Comparison of ENCODE assay signal across 8 cellular contexts in the genomic region with DNA sequence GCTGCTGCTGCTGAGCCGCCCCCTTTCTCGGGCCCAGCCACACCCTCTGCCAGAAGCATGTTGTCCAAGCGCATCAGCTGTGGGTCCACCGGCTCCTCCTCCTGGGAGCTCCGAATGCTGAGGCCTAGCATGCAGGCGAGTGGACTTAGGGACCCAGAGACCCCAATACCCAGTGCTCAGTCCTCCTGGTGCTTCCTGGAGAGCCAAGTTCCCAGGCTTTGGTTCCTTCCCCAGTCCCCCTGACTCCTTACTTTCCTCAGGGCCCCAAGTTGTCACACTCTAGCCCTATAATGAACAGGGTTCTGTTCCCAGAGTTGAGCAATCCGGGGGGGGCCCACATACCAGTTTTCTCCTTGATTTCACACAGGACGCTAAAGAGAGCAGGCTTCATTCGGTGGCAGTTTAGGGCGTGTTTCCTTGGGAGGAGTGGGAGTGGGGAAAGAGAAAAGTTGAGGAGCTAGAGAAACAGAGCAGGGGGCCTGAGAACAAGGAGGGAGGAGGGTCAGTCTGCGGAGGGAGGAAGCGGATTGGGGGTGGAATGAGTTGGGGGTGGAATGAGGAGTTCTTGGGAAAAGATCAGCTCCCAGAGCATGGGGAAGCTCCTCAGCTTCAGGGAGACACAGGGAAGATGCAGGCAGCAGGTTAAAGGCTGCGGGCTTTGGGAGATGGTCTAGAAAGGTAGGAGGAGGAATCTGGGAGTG. TPM values are rescaled to one million over a fixed set of nuclear protein-coding genes. Genes with fewer than 3 reads are reported as not detected.
DNase-seq lines count a peak whose midpoint lies in the region; ATAC-seq and TF ChIP-seq lines count a peak whose summit lies in the region.

No MANE protein-coding gene starts in this region.

- no peak overlapping the region for H2AFZ ChIP-seq in parathyroid adenoma

- H3K9ac ChIP-seq in parathyroid adenoma, result peak overlapping the region; percentile 42

- no peaks in the 10 kb centered on the region for H4K20me1 ChIP-seq in DOHH2 (ENCODE audit: control insufficient read depth, insufficient read depth, low read depth, low read length)

- peak overlapping the region; percentile 83 for H3K4me3 ChIP-seq in DOHH2 (ENCODE audit: low read length)
- peak overlapping the region; percentile 56 to 71 for H3K4me3 ChIP-seq in esophagus (ENCODE audit: low read depth in 1 of 2, low read length in 2 of 2)
- peak overlapping the region; percentile 72 for H3K4me3 ChIP-seq in parathyroid adenoma (ENCODE audit: low read depth, low read length)

- peaks cover 52% of the 10 kb centered on the region for H3K79me2 ChIP-seq in DOHH2 (ENCODE audit: control insufficient read depth, low read length)
- H3K79me2 ChIP-seq in parathyroid adenoma, result peaks cover 4% of the 10 kb centered on the region

- DNase-seq in OCI-M1 (lab: John Stamatoyannopoulos, UW) (no peak), HT-29 (ENCODE audit: low spot score) (no peak)

- ATAC-seq in HG02938 (IDR thresholded peaks at IDR 0.05; ENCODE audit: unreplicated experiment) (no peak), GM21367 (IDR thresholded peaks at IDR 0.05; ENCODE audit: unreplicated experiment) (no peak)

- peaks cover 12% of the 10 kb centered on the region for H3F3A ChIP-seq in DOHH2 (ENCODE audit: control insufficient read depth, insufficient read depth)

- H3K36me3 ChIP-seq in DOHH2 (ENCODE audit: control insufficient read depth, low read length), result peaks cover 59% of the 10 kb centered on the region
- H3K36me3 ChIP-seq in esophagus (ENCODE audit: control insufficient read depth in 2 of 2, insufficient read depth in 2 of 2, low read length in 1 of 2), result peaks cover 0 to 12% of the 10 kb centered on the region in 2 donors
- H3K36me3 ChIP-seq in parathyroid adenoma (ENCODE audit: control insufficient read depth, insufficient read depth, low read length), result no peaks in the 10 kb centered on the region

- H3K4me2 ChIP-seq in DOHH2 (ENCODE audit: low read length) (peak overlapping the region; percentile 100), parathyroid adenoma (ENCODE audit: low read length) (peak overlapping the region; percentile 84)

- H3K27me3 ChIP-seq in DOHH2 (ENCODE audit: control insufficient read depth, low read length) (no peaks in the 10 kb centered on the region), esophagus (ENCODE audit: control insufficient read depth in 1 of 2, insufficient read depth in 2 of 2, low read length in 2 of 2) (no peaks in the 10 kb centered on the region), parathyroid adenoma (ENCODE audit: control insufficient read depth, insufficient read depth, low read length) (no peaks in the 10 kb centered on the region)

- peaks cover 62% of the 10 kb centered on the region for H3K4me1 ChIP-seq in DOHH2 (ENCODE audit: control insufficient read depth, low read length)
- peaks cover 3 to 6% of the 10 kb centered on the region in 2 donors for H3K4me1 ChIP-seq in esophagus (ENCODE audit: control insufficient read depth in 2 of 2, insufficient read depth in 2 of 2, low read length in 1 of 2)
- H3K4me1 ChIP-seq in parathyroid adenoma, result peaks cover 7% of the 10 kb centered on the region

- 0 out of 2 replicates have a peak, but pooled peaks have one; percentile 8 for TF ChIP-seq POLR2A in Raji (IDR thresholded peaks at IDR 0.05; ENCODE audit: insufficient read depth, low read depth, low read length)

- H3K27ac ChIP-seq in DOHH2 (ENCODE audit: low read depth, low read length) (peak overlapping the region; percentile 90), esophagus (ENCODE audit: low read depth in 2 of 2, low read length in 1 of 2) (peak overlapping the region; percentile 88 to 97), parathyroid adenoma (peak overlapping the region; percentile 85)

- TF ChIP-seq CTCF in DOHH2 (IDR thresholded peaks at IDR 0.05; ENCODE audit: low read depth, low read length, poor library complexity, severe bottlenecking) (no peak), parathyroid adenoma (IDR thresholded peaks at IDR 0.05) (no peak)

- no peaks in the 10 kb centered on the region for H3K9me2 ChIP-seq in DOHH2 (replicated peaks; ENCODE audit: control insufficient read depth, low read length)

- 18 to 21% methylated on average over 11 to 13 of the region's 13 CpGs for WGBS in esophagus, 2 donors

- H3K9me3 ChIP-seq in DOHH2 (ENCODE audit: control insufficient read depth, insufficient read depth, low read length) (no peaks in the 10 kb centered on the region), esophagus (ENCODE audit: control insufficient read depth in 2 of 2, insufficient read depth in 1 of 2, low read depth in 1 of 2, low read length in 1 of 2) (no peaks in the 10 kb centered on the region), parathyroid adenoma (ENCODE audit: control insufficient read depth, low read length) (no peaks in the 10 kb centered on the region)

RNA-seq across cellular contexts. Expression of gene PBX2, which starts 1.5 kb away (rescaled TPM):
- polyA plus RNA-seq in esophagus, result 10 to 100 TPM; 29.4 to 49.8 TPM
- 16.6 and 18.7 TPM in 2 replicates for total RNA-seq in HT-29 (2014; rRNA removed; shearing (Covaris generic))

RNA-seq across cellular contexts. Expression of gene GPSM3, which starts 3.9 kb away (rescaled TPM):
- polyA plus RNA-seq in esophagus, result 1 to 10 TPM; 4.0 to 4.6 TPM
- 2.2 and 4.7 TPM in 2 replicates for total RNA-seq in HT-29 (2014; rRNA removed; shearing (Covaris generic))

RNA-seq across cellular contexts. Expression of gene AGER, which starts 4.5 kb away (rescaled TPM):
- polyA plus RNA-seq in esophagus, result 1 to 10 TPM; 3.5 to 8.3 TPM
- total RNA-seq in HT-29 (2014; rRNA removed; shearing (Covaris generic)), result 3.0 and 4.9 TPM in 2 replicates

RNA-seq across cellular contexts. Expression of gene RNF5, which starts 10.3 kb away (rescaled TPM):
- 10 to 100 TPM; 36.3 to 44.9 TPM for polyA plus RNA-seq in esophagus
- 45.4 and 50.5 TPM in 2 replicates for total RNA-seq in HT-29 (2014; rRNA removed; shearing (Covaris generic))

RNA-seq across cellular contexts. Expression of gene AGPAT1, which starts 12.6 kb away (rescaled TPM):
- polyA plus RNA-seq in esophagus, result 10 to 100 TPM; 15.3 to 18.3 TPM
- 48.6 and 52.8 TPM in 2 replicates for total RNA-seq in HT-29 (2014; rRNA removed; shearing (Covaris generic))
